Comparison of ENCODE assay signal across 22 cellular contexts in the genomic region with DNA sequence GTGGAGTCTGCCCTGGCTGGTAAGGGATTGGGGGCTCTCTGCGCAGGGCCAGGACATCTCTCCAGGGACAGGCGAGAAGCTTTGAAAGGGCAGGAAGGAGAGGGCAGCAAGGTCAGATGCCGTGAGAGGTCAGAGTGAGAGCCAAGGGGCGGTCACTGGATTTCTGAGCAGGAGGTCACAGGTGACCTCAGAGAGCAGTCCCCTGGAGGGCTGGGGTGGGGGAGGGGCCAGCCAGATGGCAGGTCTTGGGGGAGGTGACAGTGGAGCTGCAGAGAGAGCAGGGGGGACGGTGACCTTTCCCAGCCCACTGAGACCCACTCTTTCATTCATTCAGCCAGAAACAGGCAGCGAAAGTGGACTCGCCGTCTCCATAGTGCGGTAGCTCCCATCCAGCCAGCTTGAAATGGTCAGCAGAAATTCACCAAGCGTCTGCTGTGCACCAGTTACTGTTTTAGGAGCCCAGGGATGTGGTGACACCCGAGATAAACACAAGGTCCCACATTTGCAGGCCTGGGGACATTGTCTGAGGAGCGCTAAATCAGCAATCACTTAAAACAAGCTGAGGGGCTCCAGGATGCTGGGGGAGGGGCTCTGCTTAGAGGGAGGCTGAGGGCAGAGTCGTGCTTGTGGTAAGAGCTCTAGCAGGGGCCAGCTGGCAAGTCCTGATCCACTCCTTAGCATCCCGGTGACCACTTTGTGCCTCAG. TPM values are rescaled to one million over a fixed set of nuclear protein-coding genes. Genes with fewer than 3 reads are reported as not detected.
DNase-seq lines count a peak whose midpoint lies in the region; ATAC-seq and TF ChIP-seq lines count a peak whose summit lies in the region.
"Had no signal": no experiment of that assay in that cellular context is flagged by ENCODE, and none has a peak within 500 bp of the region (broad histone marks: within the 10 kb centered on the region; RNA-seq: fewer than 3 reads in every experiment).

No MANE protein-coding gene starts in this region.

- intact Hi-C loops in ovary (cut with DNase I): no loop called here

- 77 to 82% (median 80%) methylated on average over 14 of the region's 14 CpGs for WGBS in ovary, 3 donors

- H3K4me3 ChIP-seq in iPS-18a (ENCODE audit: low read length) (peak overlapping the region; percentile 35), ovary (no peak overlapping the region)
- H3K4me3 ChIP-seq: stomach had no signal

- H3K9me3 Mint-ChIP-seq in WTC11 (no peaks in the 10 kb centered on the region), progenitor cell of endocrine pancreas (ENCODE audit: low read depth) (peaks cover 3% of the 10 kb centered on the region)
- H3K9me3 Mint-ChIP-seq: activated B cell treated with CpG ODN at 0.5 μM for 24 hours; activated T-helper 2 cell treated with anti-CD3 and anti-CD28 coated beads, Interferon-gamma antibody, Interleukin-2, Interleukin-4, amounts not matched to agents 10 μg/mL and 5 μg/mL and 100 μg/mL, durations not matched to agents 14 hours and 24 hours and 36 hours; central memory CD8-positive, alpha-beta T cell; effector memory CD8-positive, alpha-beta T cell had no signal

- H3K9me3 ChIP-seq in iPS-18a (ENCODE audit: control insufficient read depth, low read depth, low read length): no peaks in the 10 kb centered on the region
- H3K9me3 ChIP-seq in ovary: no peaks in the 10 kb centered on the region
- H3K9me3 ChIP-seq: stomach had no signal

- H3K4me1 Mint-ChIP-seq in WTC11 (peaks cover 61% of the 10 kb centered on the region), progenitor cell of endocrine pancreas (ENCODE audit: low read depth) (peaks cover 30% of the 10 kb centered on the region)

- POLR2A ChIA-PET in WTC11 (lab: Charles Lee): interaction anchor here (1.4 kb wide), 1 partner anchor 12 kb away, joined by 8 read pairs; no protein-coding TSS in a partner anchor

- H3K9ac ChIP-seq in iPS-18a (ENCODE audit: low read length): no peak overlapping the region

- H3K4me1 ChIP-seq in iPS-18a (ENCODE audit: control insufficient read depth, low read depth, low read length): peaks cover 48% of the 10 kb centered on the region
- H3K4me1 ChIP-seq in ovary (ENCODE audit: insufficient read depth): peaks cover 12% of the 10 kb centered on the region

- TF ChIP-seq CTCF in WTC11 (IDR thresholded peaks at IDR 0.05) (no peak), progenitor cell of endocrine pancreas (IDR thresholded peaks at IDR 0.05; ENCODE audit: unreplicated experiment) (no peak), ovary (IDR thresholded peaks at IDR 0.05) (no peak)

- TF ChIP-seq POLR2A in ovary (IDR thresholded peaks at IDR 0.05): no peak

- H3K27ac ChIP-seq in iPS-18a (ENCODE audit: low read length) (peak overlapping the region; percentile 42), ovary (no peak overlapping the region)
- H3K27ac ChIP-seq: HL-60, stomach had no signal

- no peaks in the 10 kb centered on the region for H3K36me3 ChIP-seq in iPS-18a (ENCODE audit: control insufficient read depth, low read depth, low read length)
- no peaks in the 10 kb centered on the region for H3K36me3 ChIP-seq in ovary

- peak overlapping the region; percentile 98 for H3K27ac Mint-ChIP-seq in WTC11
- H3K27ac Mint-ChIP-seq in progenitor cell of endocrine pancreas: peak overlapping the region; percentile 75
- H3K27ac Mint-ChIP-seq: activated B cell treated with CpG ODN at 0.5 μM for 24 hours; activated T-helper 2 cell treated with anti-CD3 and anti-CD28 coated beads, Interferon-gamma antibody, Interleukin-2, Interleukin-4, amounts not matched to agents 10 μg/mL and 5 μg/mL and 100 μg/mL, durations not matched to agents 14 hours and 24 hours and 36 hours; effector memory CD8-positive, alpha-beta T cell had no signal

- DNase-seq in NCI-H82 (lab: John Stamatoyannopoulos, UW) (peak; percentile 40), NCI-H82 treated with DMSO at 0.1 percent for 48 hours (lab: John Stamatoyannopoulos, UW; ENCODE audit: unreplicated experiment) (no peak), WTC11 (ENCODE audit: low spot score) (peak; percentile 50), progenitor cell of endocrine pancreas (ENCODE audit: low spot score, unreplicated experiment) (no peak), LoVo (ENCODE audit: low spot score) (no peak), ovary (no peak)
- DNase-seq in stimulated activated CD4-positive, alpha-beta T cell treated with anti-CD3 and anti-CD28 coated beads, Interleukin-12 subunit alpha, Interleukin-12 subunit beta, amount 100 ng/mL, for 4 hours: no peak
- DNase-seq: 8988T; activated B cell treated with CpG ODN at 0.5 μM for 24 hours; DMS53; effector memory CD8-positive, alpha-beta T cell; hypothalamus; Karpas-422; NCI-H1417 treated with DMSO at 0.1 percent for 48 hours; NCI-H2171 treated with DMSO at 0.1 percent for 48 hours; NCI-H774; stomach had no signal

- H3K27me3 ChIP-seq in iPS-18a (ENCODE audit: control insufficient read depth, insufficient read depth, low read length) (no peaks in the 10 kb centered on the region), ovary (no peaks in the 10 kb centered on the region)
- H3K27me3 ChIP-seq: stomach had no signal

- TF ChIP-seq EP300 in ovary (IDR thresholded peaks at IDR 0.05): no peak

- CTCF ChIA-PET in WTC11 (lab: Charles Lee): interaction anchor here (0.5 to 5.2 kb wide), 12 partner anchors 9 to 505 kb away, joined by 3 to 61 read pairs (median 9); partner anchors contain the start of genes CARM1 and DNM2

- H3K36me3 Mint-ChIP-seq in WTC11 (no peaks in the 10 kb centered on the region), progenitor cell of endocrine pancreas (ENCODE audit: insufficient read depth) (peaks cover 3% of the 10 kb centered on the region)

- no peaks in the 10 kb centered on the region for H3K27me3 Mint-ChIP-seq in WTC11 (ENCODE audit: low read depth)
- no peaks in the 10 kb centered on the region for H3K27me3 Mint-ChIP-seq in progenitor cell of endocrine pancreas
- H3K27me3 Mint-ChIP-seq: activated B cell treated with CpG ODN at 0.5 μM for 24 hours; central memory CD8-positive, alpha-beta T cell; effector memory CD8-positive, alpha-beta T cell had no signal

- H3K4me3 Mint-ChIP-seq in WTC11: peak overlapping the region; percentile 53
- H3K4me3 Mint-ChIP-seq in progenitor cell of endocrine pancreas (ENCODE audit: low read depth): peak overlapping the region; percentile 26
- H3K4me3 Mint-ChIP-seq: activated B cell treated with CpG ODN at 0.5 μM for 24 hours; central memory CD8-positive, alpha-beta T cell; effector memory CD8-positive, alpha-beta T cell had no signal

- ATAC-seq in WTC11: peak; percentile 17
- ATAC-seq: effector memory CD8-positive, alpha-beta T cell had no signal

TF ChIP-seq in WTC11, 78 proteins besides CTCF, POLR2A, EP300 and RAD21:
- TF ChIP-seq GRHL2 (CRISPR knock-in tag; IDR thresholded peaks at IDR 0.05; ENCODE audit: insufficient replicate concordance, severe bottlenecking) (no peak), PRDM15 (CRISPR knock-in tag; IDR thresholded peaks at IDR 0.05) (peak; percentile 39)
TF ChIP-seq in WTC11: peak in this region for 1.

RNA-seq across cellular contexts. Expression of gene CARM1, which starts 10.2 kb away (rescaled TPM):
- total RNA-seq in WTC11 (2021): 125 to 126 TPM (median 126 TPM) in 3 replicates
- 77.6 and 86.0 TPM in 2 replicates for total RNA-seq in progenitor cell of endocrine pancreas
- total RNA-seq in ovary: 10 to 100 TPM; 10.1 to 42.1 (median 39.8) TPM
- polyA plus RNA-seq in ovary: 10 to 100 TPM; 14.7 to 26.6 TPM

RNA-seq across cellular contexts. Expression of gene C19orf38, which starts 33.3 kb away (rescaled TPM):
- total RNA-seq in WTC11 (2021) (0.23 TPM in 1 of 3 replicates, not detected in the others), progenitor cell of endocrine pancreas (0.31 and 0.33 TPM in 2 replicates), ovary (1 to 10 TPM in 4 of 7 donors, under 1 TPM in 3; 0.52 to 4.1 (median 1.3) TPM)
- polyA plus RNA-seq in ovary: 1 to 10 TPM in 1 of 2 donors, under 1 TPM in 1; 0.65 to 1.0 TPM
- total RNA-seq: pulmonary artery endothelial cell had no signal

RNA-seq across cellular contexts. Expression of gene TMED1, which starts 45.5 kb away (rescaled TPM):
- total RNA-seq in WTC11 (2021): 28.5 to 40.9 TPM (median 40.6 TPM) in 3 replicates
- 32.6 and 39.3 TPM in 2 replicates for total RNA-seq in progenitor cell of endocrine pancreas
- total RNA-seq in ovary: 10 to 100 TPM; 24.5 to 53.8 (median 29.1) TPM
- 10 to 100 TPM in 1 of 2 donors, 1 to 10 TPM in 1; 9.3 to 49.6 TPM for polyA plus RNA-seq in ovary

RNA-seq across cellular contexts. Expression of gene YIPF2, which starts 46.9 kb away (rescaled TPM):
- total RNA-seq in WTC11 (2021) (63.3 to 65.5 TPM (median 64.4 TPM) in 3 replicates), progenitor cell of endocrine pancreas (49.1 and 53.3 TPM in 2 replicates), ovary (10 to 100 TPM; 31.6 to 66.4 (median 47.0) TPM)
- 10 to 100 TPM; 10.3 to 42.9 TPM for polyA plus RNA-seq in ovary

RNA-seq across cellular contexts. Expression of gene TIMM29, which starts 47.1 kb away (rescaled TPM):
- 30.0 to 33.8 TPM (median 32.0 TPM) in 3 replicates for total RNA-seq in WTC11 (2021)
- total RNA-seq in progenitor cell of endocrine pancreas: 25.6 and 29.4 TPM in 2 replicates
- 10 to 100 TPM; 14.7 to 22.4 (median 20.0) TPM for total RNA-seq in ovary
- 10 to 100 TPM; 13.8 to 15.1 TPM for polyA plus RNA-seq in ovary

Comparison
In these comparisons a context has a peak if more than half of its experiments do, and no peak if none do; other contexts are left out.
1. DNase-seq: peak in NCI-H82 (single experiment) and WTC11 (single experiment); none in NCI-H82 treated with DMSO at 0.1 percent for 48 hours (single experiment), progenitor cell of endocrine pancreas (single experiment), LoVo (single experiment), ovary (0 of 5) and stimulated activated CD4-positive, alpha-beta T cell treated with anti-CD3 and anti-CD28 coated beads, Interleukin-12 subunit alpha, Interleukin-12 subunit beta, amount 100 ng/mL, for 4 hours (single experiment).